ENCODE assay signal across 23 cellular contexts in genomic region chr9:110276827-110277226, GRCh38.
"Had no signal": no experiment of that assay in that cellular context is flagged by ENCODE, and none has a peak within 500 bp of the region (broad histone marks: within the 10 kb centered on the region; RNA-seq: fewer than 3 reads in every experiment).

No MANE protein-coding gene starts in this region.

- H3K9me3 Mint-ChIP-seq: activated CD8-positive, alpha-beta T cell treated with anti-CD3 and anti-CD28 coated beads for 36 hours; activated naive CD4-positive, alpha-beta T cell treated with anti-CD3 and anti-CD28 coated beads, Interleukin-2, amount 10 ng/mL, durations not matched to agents 7 days and 5 days; activated naive CD8-positive, alpha-beta T cell treated with anti-CD3 and anti-CD28 coated beads for 36 hours; activated T-cell treated with anti-CD3 and anti-CD28 coated beads, Interleukin-2, amount 50 U/mL, for 72 hours; activated T-helper 2 cell treated with anti-CD3 and anti-CD28 coated beads, Interferon-gamma antibody, Interleukin-2, Interleukin-4, amounts not matched to agents 10 μg/mL and 5 μg/mL and 100 μg/mL, durations not matched to agents 14 hours and 24 hours and 36 hours; T-cell had no signal

- H3K27ac ChIP-seq: brain microvascular endothelial cell, cardiac muscle cell, SK-N-MC, WERI-Rb-1 had no signal

- H3K27ac Mint-ChIP-seq: activated CD8-positive, alpha-beta T cell treated with anti-CD3 and anti-CD28 coated beads for 36 hours; activated naive CD4-positive, alpha-beta T cell treated with anti-CD3 and anti-CD28 coated beads, Interleukin-2, amount 10 ng/mL, durations not matched to agents 7 days and 5 days; activated naive CD8-positive, alpha-beta T cell treated with anti-CD3 and anti-CD28 coated beads for 36 hours; activated T-cell treated with anti-CD3 and anti-CD28 coated beads, Interleukin-2, amount 50 U/mL, for 72 hours; activated T-helper 2 cell treated with anti-CD3 and anti-CD28 coated beads, Interferon-gamma antibody, Interleukin-2, Interleukin-4, amounts not matched to agents 10 μg/mL and 5 μg/mL and 100 μg/mL, durations not matched to agents 14 hours and 24 hours and 36 hours; T-cell had no signal

- H3K27me3 ChIP-seq: brain microvascular endothelial cell had no signal

- DNase-seq: activated CD4-positive, alpha-beta T cell treated with anti-CD3 and anti-CD28 coated beads for 4 hours; activated CD8-positive, alpha-beta memory T cell treated with anti-CD3 and anti-CD28 coated beads, Interleukin-2, amount 50 U/mL, for 4 hours; activated CD8-positive, alpha-beta T cell treated with anti-CD3 and anti-CD28 coated beads for 36 hours; activated gamma-delta T cell treated with Interleukin-2 at 50 U/mL for 16 hours; activated naive CD4-positive, alpha-beta T cell treated with anti-CD3 and anti-CD28 coated beads, Interleukin-2, amount 10 ng/mL, durations not matched to agents 7 days and 5 days; activated naive CD8-positive, alpha-beta T cell treated with anti-CD3 and anti-CD28 coated beads for 36 hours; activated T-cell treated with anti-CD3 and anti-CD28 coated beads, Interleukin-2, amount 50 U/mL, for 72 hours; brain microvascular endothelial cell; cerebellar nuclear complex; Karpas-422; MM.1S; NCI-H1694; NCI-H2029; NCI-H2107; NCI-H510A treated with DMSO at 0.1 percent for 48 hours; NCI-H69; SIG-M5; T-cell; WERI-Rb-1 had no signal

- H3K36me3 ChIP-seq: brain microvascular endothelial cell, cardiac muscle cell, WERI-Rb-1 had no signal

- H3K36me3 Mint-ChIP-seq: activated naive CD4-positive, alpha-beta T cell treated with anti-CD3 and anti-CD28 coated beads, Interleukin-2, amount 10 ng/mL, durations not matched to agents 7 days and 5 days; activated naive CD8-positive, alpha-beta T cell treated with anti-CD3 and anti-CD28 coated beads for 36 hours; T-cell had no signal

- ATAC-seq: activated CD8-positive, alpha-beta T cell treated with anti-CD3 and anti-CD28 coated beads for 36 hours; activated T-cell treated with anti-CD3 and anti-CD28 coated beads, Interleukin-2, amount 50 U/mL, for 72 hours; K562; T-cell had no signal

- H3K27me3 Mint-ChIP-seq: activated CD8-positive, alpha-beta T cell treated with anti-CD3 and anti-CD28 coated beads for 36 hours; activated naive CD8-positive, alpha-beta T cell treated with anti-CD3 and anti-CD28 coated beads for 36 hours had no signal

- H3K4me3 Mint-ChIP-seq: activated CD8-positive, alpha-beta T cell treated with anti-CD3 and anti-CD28 coated beads for 36 hours; activated naive CD4-positive, alpha-beta T cell treated with anti-CD3 and anti-CD28 coated beads, Interleukin-2, amount 10 ng/mL, durations not matched to agents 7 days and 5 days; activated naive CD8-positive, alpha-beta T cell treated with anti-CD3 and anti-CD28 coated beads for 36 hours; activated T-cell treated with anti-CD3 and anti-CD28 coated beads, Interleukin-2, amount 50 U/mL, for 72 hours; T-cell had no signal

- H3K4me1 Mint-ChIP-seq: activated naive CD4-positive, alpha-beta T cell treated with anti-CD3 and anti-CD28 coated beads, Interleukin-2, amount 10 ng/mL, durations not matched to agents 7 days and 5 days; T-cell had no signal

- H3K4me3 ChIP-seq: cardiac muscle cell, K562, SK-N-MC had no signal
